9 cellular contexts compared by ENCODE assay signal in the genomic region with DNA sequence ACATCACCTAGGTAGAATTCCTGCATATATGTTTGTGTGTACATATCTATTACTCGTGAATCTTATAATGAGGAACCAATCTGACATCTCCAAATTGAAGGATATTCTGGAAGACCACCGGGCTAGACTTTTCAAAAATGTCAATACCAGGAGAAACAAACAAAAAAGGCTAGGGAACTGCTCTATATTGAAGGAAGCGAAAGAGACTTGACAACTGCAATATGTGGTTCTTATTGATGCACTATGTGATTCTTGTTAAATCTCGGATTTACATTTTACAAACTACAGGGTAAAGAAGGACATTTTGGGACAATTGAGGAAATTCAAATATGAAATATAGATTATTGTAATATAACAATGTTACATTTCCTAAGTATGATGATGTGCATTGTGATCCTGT.
DNase-seq lines count a peak whose midpoint lies in the region; ATAC-seq, FAIRE-seq and TF ChIP-seq lines count a peak whose summit lies in the region.
"Had no signal": no experiment of that assay in that cellular context is flagged by ENCODE, and none has a peak within 500 bp of the region (broad histone marks: within the 10 kb centered on the region; RNA-seq: fewer than 3 reads in every experiment).

No MANE protein-coding gene starts in this region.

- H3K79me2 ChIP-seq in astrocyte (ENCODE audit: insufficient read depth, low read length) = peaks cover 37% of the 10 kb centered on the region

- H3K27me3 Mint-ChIP-seq in activated naive CD4-positive, alpha-beta T cell treated with anti-CD3 and anti-CD28 coated beads, Interleukin-2, amount 10 ng/mL, durations not matched to agents 7 days and 5 days = peaks cover 21% of the 10 kb centered on the region
- no peaks in the 10 kb centered on the region for H3K27me3 Mint-ChIP-seq in astrocyte (ENCODE audit: low read depth, unreplicated experiment)

- H3K4me3 ChIP-seq in astrocyte (ENCODE audit: insufficient read depth, low read depth, low read length) (no peak overlapping the region), tibial nerve (peak overlapping the region; percentile 71 to 85 (median 76))

- H3K36me3 ChIP-seq in astrocyte (ENCODE audit: insufficient read depth, low read length) (no peaks in the 10 kb centered on the region), tibial nerve (no peaks in the 10 kb centered on the region)

- no peak overlapping the region for H3K27ac Mint-ChIP-seq in activated naive CD4-positive, alpha-beta T cell treated with anti-CD3 and anti-CD28 coated beads, Interleukin-2, amount 10 ng/mL, durations not matched to agents 7 days and 5 days
- H3K27ac Mint-ChIP-seq in astrocyte (ENCODE audit: unreplicated experiment) = no peak overlapping the region

- CTCF ChIA-PET in activated naive CD4-positive, alpha-beta T cell treated with anti-CD3 and anti-CD28 coated beads, Interleukin-2, amount 10 ng/mL, durations not matched to agents 7 days and 5 days (lab: Charles Lee) = no interaction called here

- TF ChIP-seq CTCF in astrocyte (IDR thresholded peaks at IDR 0.05; ENCODE audit: insufficient read depth, low read depth, low read length) (no peak), tibial nerve (IDR thresholded peaks at IDR 0.05) (no peak)

- H3K4me3 Mint-ChIP-seq in activated naive CD4-positive, alpha-beta T cell treated with anti-CD3 and anti-CD28 coated beads, Interleukin-2, amount 10 ng/mL, durations not matched to agents 7 days and 5 days = peak overlapping the region; percentile 79
- peak overlapping the region; percentile 99 for H3K4me3 Mint-ChIP-seq in astrocyte (ENCODE audit: unreplicated experiment)

- H3K27ac ChIP-seq in astrocyte (ENCODE audit: low read depth, low read length) (no peak overlapping the region), tibial nerve (peak overlapping the region in 2 of 4 donors; percentile 88 to 92)

- H3K27me3 ChIP-seq in astrocyte (ENCODE audit: insufficient read depth, low read length) = no peaks in the 10 kb centered on the region
- H3K27me3 ChIP-seq in tibial nerve = no peaks in the 10 kb centered on the region

- H4K20me1 ChIP-seq in astrocyte (ENCODE audit: insufficient read depth, low read length) = peaks cover 4% of the 10 kb centered on the region

- H3K4me2 ChIP-seq in astrocyte (ENCODE audit: low read length) = peak overlapping the region; percentile 91

- TF ChIP-seq EP300 in tibial nerve (IDR thresholded peaks at IDR 0.05) = no peak

- no peak overlapping the region for H3K9ac ChIP-seq in astrocyte (ENCODE audit: low read length)

- H3K4me1 ChIP-seq in astrocyte (ENCODE audit: insufficient read depth, low read length) = no peaks in the 10 kb centered on the region
- peaks cover 0 to 75% (median 11%) of the 10 kb centered on the region in 4 donors for H3K4me1 ChIP-seq in tibial nerve

- H3K36me3 Mint-ChIP-seq in activated naive CD4-positive, alpha-beta T cell treated with anti-CD3 and anti-CD28 coated beads, Interleukin-2, amount 10 ng/mL, durations not matched to agents 7 days and 5 days = no peaks in the 10 kb centered on the region
- peaks cover 4% of the 10 kb centered on the region for H3K36me3 Mint-ChIP-seq in astrocyte (ENCODE audit: low read depth, unreplicated experiment)

- peaks cover 29% of the 10 kb centered on the region for H3K4me1 Mint-ChIP-seq in activated naive CD4-positive, alpha-beta T cell treated with anti-CD3 and anti-CD28 coated beads, Interleukin-2, amount 10 ng/mL, durations not matched to agents 7 days and 5 days
- peaks cover 8% of the 10 kb centered on the region for H3K4me1 Mint-ChIP-seq in astrocyte (ENCODE audit: low read depth, unreplicated experiment)

- no peak for DNase-seq in activated naive CD4-positive, alpha-beta T cell treated with anti-CD3 and anti-CD28 coated beads, Interleukin-2, amount 10 ng/mL, durations not matched to agents 7 days and 5 days
- no peak for DNase-seq in activated naive CD4-positive, alpha-beta T cell (lab: John Stamatoyannopoulos, UW)
- DNase-seq in astrocyte (ENCODE audit: low read depth) (no peak), midbrain (lab: John Stamatoyannopoulos, UW) (peak; percentile 48), tibial nerve (ENCODE audit: low spot score in 2 of 2) (no peak), NCI-H1930 (lab: John Stamatoyannopoulos, UW) (no peak), AG08395 (ENCODE audit: low spot score) (no peak)

- ATAC-seq in HG02623 (IDR thresholded peaks at IDR 0.05; ENCODE audit: unreplicated experiment) = no peak

- WGBS in tibial nerve, 2 donors = 86 to 90% methylated on average over 4 of the region's 4 CpGs

- H2AFZ ChIP-seq in astrocyte (ENCODE audit: low read depth, low read length) = no peak overlapping the region

- no peaks in the 10 kb centered on the region for H3K9me3 Mint-ChIP-seq in activated naive CD4-positive, alpha-beta T cell treated with anti-CD3 and anti-CD28 coated beads, Interleukin-2, amount 10 ng/mL, durations not matched to agents 7 days and 5 days
- H3K9me3 Mint-ChIP-seq in astrocyte (ENCODE audit: unreplicated experiment) = no peaks in the 10 kb centered on the region

- TF ChIP-seq POLR2A in tibial nerve (IDR thresholded peaks at IDR 0.05) = no peak

- FAIRE-seq in astrocyte (lab: Jason Lieb, UNC) = no peak
- FAIRE-seq: TTC549 had no signal

- H3K9me3 ChIP-seq in astrocyte (ENCODE audit: insufficient read depth, low read depth, low read length) = no peaks in the 10 kb centered on the region
- no peaks in the 10 kb centered on the region for H3K9me3 ChIP-seq in tibial nerve
